ENCODE assay signal across 8 cellular contexts in the genomic region with DNA sequence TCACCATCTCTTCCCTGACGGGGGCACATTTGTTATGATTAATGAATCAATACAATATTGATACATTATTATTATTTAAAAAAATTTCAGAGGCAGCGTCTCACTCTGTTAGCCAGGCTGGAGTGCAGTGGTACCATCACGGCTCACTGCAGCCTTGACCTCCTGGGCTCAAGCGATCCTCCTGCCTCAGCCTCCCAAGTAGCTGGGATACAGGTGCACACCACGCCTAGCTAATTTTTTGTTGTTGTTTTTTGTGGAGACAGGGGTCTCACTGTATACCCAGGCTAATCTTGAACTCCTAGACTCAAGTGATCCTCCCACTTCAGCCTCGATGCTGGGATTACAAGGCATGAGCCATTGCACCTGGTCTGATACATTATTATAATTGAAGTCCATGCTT.
"Had no signal": no experiment of that assay in that cellular context is flagged by ENCODE, and none has a peak within 500 bp of the region (broad histone marks: within the 10 kb centered on the region; RNA-seq: fewer than 3 reads in every experiment).

No MANE protein-coding gene starts in this region.

- H3K27ac Mint-ChIP-seq: HFFc6 had no signal

- H3K27ac ChIP-seq: GM23248, HL-60 had no signal

- H2AFZ ChIP-seq: GM23248 had no signal

- H3K9me3 Mint-ChIP-seq: HFFc6 had no signal

- H3K4me3 ChIP-seq: GM23248, HAP-1 had no signal

- H3K36me3 ChIP-seq: HAP-1 had no signal

- H3K9me3 ChIP-seq: HAP-1 had no signal

- ATAC-seq: HCT116 had no signal

- H3K9ac ChIP-seq: GM23248 had no signal

- DNase-seq: GM23248, GOT3, H7, HFFc6, IMR-90 had no signal

- H3K4me3 Mint-ChIP-seq: HFFc6 had no signal
